In the genomic region with DNA sequence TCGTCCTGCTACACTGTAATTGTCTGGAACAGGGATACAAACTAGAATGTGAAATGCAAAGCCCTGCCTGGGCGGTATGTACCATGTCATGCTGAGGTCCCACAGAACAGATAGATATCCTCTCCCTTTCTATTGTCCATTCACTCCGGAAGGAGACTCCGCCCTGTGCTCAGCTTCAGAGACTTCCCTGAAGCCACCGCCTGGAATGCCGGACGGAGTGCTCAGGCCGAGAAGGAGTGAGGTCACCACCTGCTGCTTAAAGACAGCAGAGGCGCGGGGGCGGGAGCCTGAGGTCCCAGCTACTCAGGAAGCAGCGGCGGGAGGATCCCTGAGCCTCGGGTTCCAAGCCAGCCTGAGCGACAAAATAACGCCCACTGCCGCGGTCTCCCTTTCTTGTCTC, we compare ENCODE assay signal across 8 cellular contexts. TPM values are rescaled to one million over a fixed set of nuclear protein-coding genes. Genes with fewer than 3 reads are reported as not detected.
DNase-seq lines count a peak whose midpoint lies in the region; ATAC-seq and TF ChIP-seq lines count a peak whose summit lies in the region.

No MANE protein-coding gene starts in this region.

- no peaks in the 10 kb centered on the region for H3K9me3 Mint-ChIP-seq in CD8-positive, alpha-beta memory T cell
- H3K9me3 Mint-ChIP-seq in type B pancreatic cell = no peaks in the 10 kb centered on the region

- intact Hi-C loops in Panc1 (cut with micrococcal nuclease; ENCODE audit: unreplicated experiment) = no loop called here

- H3K18ac ChIP-seq in mesendoderm (ENCODE audit: low read length) = no peak overlapping the region

- POLR2A ChIA-PET in CD8-positive, alpha-beta memory T cell (lab: Charles Lee) = interaction anchor here (0.6 kb wide), 1 partner anchor 703 kb away, joined by 6 read pairs; no protein-coding TSS in a partner anchor
- POLR2A ChIA-PET in Panc1 (lab: Charles Lee) = no interaction called here

- no peaks in the 10 kb centered on the region for H3K27me3 ChIP-seq in CD8-positive, alpha-beta memory T cell (ENCODE audit: insufficient read depth, low read length, poor library complexity, severe bottlenecking)
- H3K27me3 ChIP-seq in Panc1 (ENCODE audit: control insufficient read depth, insufficient read depth, low read length) (no peaks in the 10 kb centered on the region), mesendoderm (ENCODE audit: insufficient read depth, low read length, poor library complexity) (no peaks in the 10 kb centered on the region)
- H3K27me3 ChIP-seq in effector memory CD4-positive, alpha-beta T cell (replicated peaks; ENCODE audit: control insufficient read depth, insufficient read depth, low read length, poor library complexity, severe bottlenecking) = no peaks in the 10 kb centered on the region

- ATAC-seq in Panc1 = peak; percentile 62
- ATAC-seq in GM18867 (IDR thresholded peaks at IDR 0.05; ENCODE audit: unreplicated experiment) = no peak

- H3K56ac ChIP-seq in mesendoderm (ENCODE audit: low read length) = peak overlapping the region; percentile 78

- H3K4me3 ChIP-seq in CD8-positive, alpha-beta memory T cell (ENCODE audit: low read length) = peak overlapping the region; percentile 97
- no peak overlapping the region for H3K4me3 ChIP-seq in Panc1 (ENCODE audit: low read depth in 2 of 2, low read length in 2 of 2)
- H3K4me3 ChIP-seq in effector memory CD4-positive, alpha-beta T cell (ENCODE audit: insufficient read depth, low read depth, low read length, poor library complexity, severe bottlenecking) = no peak overlapping the region
- no peak overlapping the region for H3K4me3 ChIP-seq in mesendoderm (ENCODE audit: low read length)

- H3K4me1 Mint-ChIP-seq in CD8-positive, alpha-beta memory T cell = peaks cover 22 to 28% (median 27%) of the 10 kb centered on the region in 3 donors
- peaks cover 19% of the 10 kb centered on the region for H3K4me1 Mint-ChIP-seq in type B pancreatic cell (ENCODE audit: unreplicated experiment)

- H3K27ac Mint-ChIP-seq in CD8-positive, alpha-beta memory T cell = peak overlapping the region in 6 of 8 donors; percentile 89 to 97 (median 92)
- H3K27ac Mint-ChIP-seq in type B pancreatic cell = peak overlapping the region; percentile 98

- H3K4ac ChIP-seq in mesendoderm (ENCODE audit: low read depth, low read length) = no peak overlapping the region

- no peak overlapping the region for H3K4me2 ChIP-seq in mesendoderm (ENCODE audit: low read length)

- H3K27ac ChIP-seq in CD8-positive, alpha-beta memory T cell (ENCODE audit: low read depth, low read length) = no peak overlapping the region
- H3K27ac ChIP-seq in Panc1 (ENCODE audit: low read length) = peak overlapping the region; percentile 63
- peak overlapping the region; percentile 87 for H3K27ac ChIP-seq in effector memory CD4-positive, alpha-beta T cell (ENCODE audit: insufficient read depth, low read length, poor library complexity, severe bottlenecking)
- peak overlapping the region; percentile 54 for H3K27ac ChIP-seq in mesendoderm (ENCODE audit: low read depth, low read length)

- no peak overlapping the region for H2BK120ac ChIP-seq in mesendoderm (ENCODE audit: low read depth, low read length)

- no peak overlapping the region for H4K8ac ChIP-seq in mesendoderm (ENCODE audit: low read depth, low read length)

- no peak for DNase-seq in CD8-positive, alpha-beta memory T cell
- DNase-seq in Panc1 (ENCODE audit: low read depth, low spot score) = no peak
- DNase-seq in effector memory CD4-positive, alpha-beta T cell = no peak
- DNase-seq in mesendoderm = peak; percentile 98
- DNase-seq in type B pancreatic cell (ENCODE audit: extremely low spot score, unreplicated experiment) = no peak
- no peak for DNase-seq in activated gamma-delta T cell (lab: John Stamatoyannopoulos, UW)
- no peak for DNase-seq in activated CD4-positive, CD25-positive, alpha-beta regulatory T cell (lab: John Stamatoyannopoulos, UW)

- H3K9me3 ChIP-seq in CD8-positive, alpha-beta memory T cell (ENCODE audit: low read length) = no peaks in the 10 kb centered on the region
- no peaks in the 10 kb centered on the region for H3K9me3 ChIP-seq in Panc1 (ENCODE audit: control insufficient read depth, insufficient read depth, low read depth, low read length)
- H3K9me3 ChIP-seq in effector memory CD4-positive, alpha-beta T cell (ENCODE audit: control insufficient read depth, low read length) = no peaks in the 10 kb centered on the region

- no peak for TF ChIP-seq CTCF in Panc1 (IDR thresholded peaks at IDR 0.05)
- TF ChIP-seq CTCF in type B pancreatic cell (conservative IDR thresholded peaks at IDR 0.05) = no peak

- peaks cover 3% of the 10 kb centered on the region for H3K79me2 ChIP-seq in mesendoderm (ENCODE audit: control insufficient read depth, insufficient read depth, low read length)

- peak overlapping the region in 5 of 7 donors; percentile 92 to 98 (median 95) for H3K4me3 Mint-ChIP-seq in CD8-positive, alpha-beta memory T cell
- peak overlapping the region; percentile 94 for H3K4me3 Mint-ChIP-seq in type B pancreatic cell

- H3K36me3 Mint-ChIP-seq in CD8-positive, alpha-beta memory T cell = peaks cover 0 to 6% (median 3%) of the 10 kb centered on the region in 3 donors
- peaks cover 5% of the 10 kb centered on the region for H3K36me3 Mint-ChIP-seq in type B pancreatic cell

- peaks cover 23% of the 10 kb centered on the region for H3K4me1 ChIP-seq in CD8-positive, alpha-beta memory T cell (ENCODE audit: insufficient read depth, low read length)
- no peaks in the 10 kb centered on the region; the same call in none of the 2 replicates for H3K4me1 ChIP-seq in Panc1 (ENCODE audit: control insufficient read depth, insufficient read depth, low read length)
- peaks cover 10% of the 10 kb centered on the region for H3K4me1 ChIP-seq in effector memory CD4-positive, alpha-beta T cell (ENCODE audit: control insufficient read depth, insufficient read depth, low read length, poor library complexity, severe bottlenecking)
- H3K4me1 ChIP-seq in mesendoderm (ENCODE audit: control insufficient read depth, low read depth, low read length) = peaks cover 3% of the 10 kb centered on the region

- H3K23ac ChIP-seq in mesendoderm (ENCODE audit: low read length) = no peak overlapping the region

- peak overlapping the region; percentile 64 for H2BK5ac ChIP-seq in mesendoderm (ENCODE audit: low read length)

- CTCF ChIA-PET in CD8-positive, alpha-beta memory T cell (lab: Charles Lee) = no interaction called here
- CTCF ChIA-PET in Panc1 (lab: Charles Lee) = no interaction called here

- no peak overlapping the region for H2BK15ac ChIP-seq in mesendoderm (replicated peaks; ENCODE audit: low read depth)

- H2AK5ac ChIP-seq in mesendoderm (ENCODE audit: low read length) = no peak overlapping the region

- H3K27me3 Mint-ChIP-seq in CD8-positive, alpha-beta memory T cell = peaks cover 0 to 4% of the 10 kb centered on the region in 2 donors
- H3K27me3 Mint-ChIP-seq in type B pancreatic cell = no peaks in the 10 kb centered on the region

- no peaks in the 10 kb centered on the region for H3K79me1 ChIP-seq in mesendoderm (ENCODE audit: low read length)

- peak overlapping the region; percentile 56 for H3K9ac ChIP-seq in mesendoderm (ENCODE audit: low read length)

- H4K5ac ChIP-seq in mesendoderm (ENCODE audit: low read length) = no peak overlapping the region

- in situ Hi-C loops in Panc1 (cut with HindIII; ENCODE audit: low pct_unique_long_range_greater_than_20kb, low sequenced_read_pairs) = no loop called here

- no TSS peak for BruUV-seq in Panc1 (replicated peaks; lab: Mats Ljungman, UMichigan)

- H3K36me3 ChIP-seq in CD8-positive, alpha-beta memory T cell (ENCODE audit: insufficient read depth, low read length) = no peaks in the 10 kb centered on the region
- H3K36me3 ChIP-seq in Panc1 (ENCODE audit: control insufficient read depth, insufficient read depth, low read length) (no peaks in the 10 kb centered on the region), mesendoderm (ENCODE audit: control insufficient read depth, insufficient read depth, low read length) (no peaks in the 10 kb centered on the region)
- no peaks in the 10 kb centered on the region for H3K36me3 ChIP-seq in effector memory CD4-positive, alpha-beta T cell (ENCODE audit: control insufficient read depth, insufficient read depth, low read length)

- no CpG with 5 or more reads among the region's 18 CpGs for WGBS in mesendoderm (ENCODE audit: extremely low coverage, insufficient coverage, low lambda C conversion rate)

RNA-seq across cellular contexts. Expression of a gene that starts 0.9 kb away (rescaled TPM):
- total RNA-seq in CD8-positive, alpha-beta memory T cell = 10 to 100 TPM; 21.9 to 24.2 TPM
- 44.5 TPM for polyA plus RNA-seq in CD8-positive, alpha-beta memory T cell
- total RNA-seq in Panc1 (2021; ENCODE audit: unreplicated experiment) (16.6 TPM), type B pancreatic cell (ENCODE audit: low replicate concordance) (24.7 and 27.3 TPM in 2 replicates)
- 2.6 TPM for polyA plus RNA-seq in Panc1 (2012; ENCODE audit: insufficient read length)
- 12.0 TPM for polyA plus RNA-seq in mesendoderm (2013, experiment 1 of 2)
- polyA plus RNA-seq in mesendoderm (2013, experiment 2 of 2) = 13.8 TPM

RNA-seq across cellular contexts. Expression of a gene that starts 50.9 kb away (rescaled TPM):
- total RNA-seq in CD8-positive, alpha-beta memory T cell = 10 to 100 TPM; 20.8 to 22.4 TPM
- polyA plus RNA-seq in CD8-positive, alpha-beta memory T cell = 28.1 TPM
- total RNA-seq in Panc1 (2021; ENCODE audit: unreplicated experiment) (13.6 TPM), type B pancreatic cell (ENCODE audit: low replicate concordance) (12.5 and 28.8 TPM in 2 replicates)
- 6.8 TPM for polyA plus RNA-seq in Panc1 (2012; ENCODE audit: insufficient read length)
- 19.5 TPM for polyA plus RNA-seq in mesendoderm (2013, experiment 1 of 2)
- polyA plus RNA-seq in mesendoderm (2013, experiment 2 of 2) = 19.6 TPM
